33 cellular contexts compared by ENCODE assay signal in the genomic region with DNA sequence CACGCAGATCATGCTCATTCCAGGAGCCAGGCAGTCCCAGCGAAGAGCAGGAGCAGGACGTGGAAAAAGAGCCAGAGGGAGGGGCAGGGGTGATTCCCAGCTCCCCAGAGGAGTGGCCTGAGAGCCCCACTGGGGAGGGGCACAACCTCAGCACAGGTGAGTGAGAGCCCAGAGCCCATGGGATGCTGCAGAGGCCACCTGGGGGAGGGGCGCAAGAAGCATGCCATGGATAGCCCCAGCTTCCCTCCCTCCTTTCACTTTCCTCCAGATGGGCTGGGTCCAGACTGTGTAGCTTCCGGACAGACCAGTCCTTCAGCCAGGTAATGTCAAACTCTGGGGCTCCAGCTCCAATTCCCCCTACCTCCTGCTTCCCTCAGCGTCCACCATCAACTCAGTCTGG. TPM values are rescaled to one million over a fixed set of nuclear protein-coding genes. Genes with fewer than 3 reads are reported as not detected.
DNase-seq lines count a peak whose midpoint lies in the region; ATAC-seq, FAIRE-seq and TF ChIP-seq lines count a peak whose summit lies in the region.
"Had no signal": no experiment of that assay in that cellular context is flagged by ENCODE, and none has a peak within 500 bp of the region (broad histone marks: within the 10 kb centered on the region; RNA-seq: fewer than 3 reads in every experiment).

No MANE protein-coding gene starts in this region.

- POLR2A ChIA-PET in HepG2 (lab: Yijun Ruan, JAX), result no interaction called here

- no peak for TF ChIP-seq RAD21 in HepG2 (CRISPR knock-in tag; IDR thresholded peaks at IDR 0.05)

- DNase-seq in HepG2 (ENCODE audit: low spot score) (no peak), right lobe of liver (no peak), upper lobe of right lung (no peak)
- DNase-seq in activated T-helper 1 cell treated with anti-CD3 and anti-CD28 coated beads, Interleukin-12 subunit alpha, Interleukin-12 subunit beta, Interleukin-2, Interleukin-4 antibody, amounts not matched to agents 30 ng/mL and 10 ng/mL and 1 ng/mL, durations not matched to agents 14 hours and 24 hours and 36 hours (ENCODE audit: low spot score), result no peak
- DNase-seq: activated CD4-positive, alpha-beta T cell treated with anti-CD3 and anti-CD28 coated beads for 36 hours; activated CD8-positive, alpha-beta memory T cell treated with anti-CD3 and anti-CD28 coated beads for 24 hours; activated gamma-delta T cell; activated naive CD8-positive, alpha-beta T cell treated with anti-CD3 and anti-CD28 coated beads, Interleukin-2, amount 10 ng/mL, durations not matched to agents 7 days and 5 days; activated T-cell treated with anti-CD3 and anti-CD28 coated beads, Interleukin-2, amount 50 U/mL, for 1 hour; BE2C; colonic mucosa; DMS79 treated with DMSO at 0.1 percent for 48 hours; effector memory CD4-positive, alpha-beta T cell; heart left ventricle; KBM-7; MG63; NCI-H2081 treated with DMSO at 0.1 percent for 48 hours; NCI-H226; NCI-H69; SK-N-SH; stimulated activated CD4-positive, alpha-beta T cell treated with anti-CD3 and anti-CD28 coated beads, Interleukin-4, amount 100 ng/mL, for 4 hours had no signal

- no peaks in the 10 kb centered on the region for H4K20me1 ChIP-seq in HepG2 (ENCODE audit: insufficient read depth, low read length)

- no peaks in the 10 kb centered on the region for H3K9me3 ChIP-seq in HepG2 (ENCODE audit: low read length)
- no peaks in the 10 kb centered on the region for H3K9me3 ChIP-seq in right lobe of liver
- no peaks in the 10 kb centered on the region for H3K9me3 ChIP-seq in iPS-20b (ENCODE audit: insufficient read depth, low read depth, low read length)
- H3K9me3 ChIP-seq in upper lobe of right lung, result no peaks in the 10 kb centered on the region
- H3K9me3 ChIP-seq: ascending aorta, BE2C, colonic mucosa, heart left ventricle, MG63, SK-N-SH, upper lobe of left lung had no signal

- in situ Hi-C loops in HepG2 (cut with HindIII; ENCODE audit: extremely low pct_ligation_motif_present, low pct_unique_long_range_greater_than_20kb), result no loop called here

- no peak for FAIRE-seq in HepG2 (lab: Jason Lieb, UNC)
- FAIRE-seq: GM19239 had no signal

- no peaks in the 10 kb centered on the region for H3K9me3 Mint-ChIP-seq in activated T-helper 1 cell treated with anti-CD3 and anti-CD28 coated beads, Interleukin-12 subunit alpha, Interleukin-12 subunit beta, Interleukin-2, Interleukin-4 antibody, amounts not matched to agents 30 ng/mL and 10 ng/mL and 1 ng/mL, durations not matched to agents 14 hours and 24 hours and 36 hours
- H3K9me3 Mint-ChIP-seq: activated naive CD8-positive, alpha-beta T cell treated with anti-CD3 and anti-CD28 coated beads, Interleukin-2, amount 10 ng/mL, durations not matched to agents 7 days and 5 days had no signal

- no TSS peak for BruUV-seq in HepG2 (replicated peaks; lab: Mats Ljungman, UMichigan)

- H3K9ac ChIP-seq in HepG2 (ENCODE audit: insufficient read depth, low read depth, low read length), result no peak overlapping the region
- peak overlapping the region; percentile 20; the same call in 1 of the 2 replicates for H3K9ac ChIP-seq in iPS-20b (ENCODE audit: low read depth, low read length)
- H3K9ac ChIP-seq: SK-N-SH had no signal

- peak overlapping the region; percentile 43; the same call in 1 of the 2 replicates for H3K4me2 ChIP-seq in HepG2 (ENCODE audit: low read depth, low read length)
- H3K4me2 ChIP-seq: SK-N-SH had no signal

- WGBS in HepG2 (ENCODE audit: low lambda C conversion rate), result 14% methylated on average over 5 of the region's 6 CpGs
- 89% methylated on average over 1 of the region's 6 CpGs for WGBS in right lobe of liver (ENCODE audit: insufficient coverage, low coverage, low lambda C conversion rate, missing lambda C conversion rate)

- H2AFZ ChIP-seq in HepG2 (ENCODE audit: low read length), result no peak overlapping the region

- peaks cover 0 to 19% of the 10 kb centered on the region in 2 experiments; a peak in 3 of 5 replicates for H3K27me3 ChIP-seq in HepG2 (ENCODE audit: control insufficient read depth in 1 of 2, insufficient read depth in 2 of 2, low read length in 2 of 2)
- H3K27me3 ChIP-seq in right lobe of liver, result no peaks in the 10 kb centered on the region
- no peaks in the 10 kb centered on the region; the same call in 1 of the 2 replicates for H3K27me3 ChIP-seq in iPS-20b (ENCODE audit: insufficient read depth, low read length)
- H3K27me3 ChIP-seq in upper lobe of right lung, result no peaks in the 10 kb centered on the region
- H3K27me3 ChIP-seq: ascending aorta, BE2C, cardiac muscle cell, colonic mucosa, heart left ventricle, MG63, upper lobe of left lung had no signal

- H3K4me3 ChIP-seq in HepG2 (replicated peaks in 1 of 3; ENCODE audit: insufficient read depth in 1 of 3, low read depth in 2 of 3, low read length in 3 of 3) (peak overlapping the region in 1 of 3 experiments; percentile 30; a peak in 1 of 6 replicates), right lobe of liver (no peak overlapping the region), iPS-20b (ENCODE audit: low read length) (no peak overlapping the region), upper lobe of right lung (no peak overlapping the region)
- H3K4me3 ChIP-seq: ascending aorta, cardiac muscle cell, colonic mucosa, heart left ventricle, MG63, upper lobe of left lung had no signal

- intact Hi-C loops in HepG2 (cut with micrococcal nuclease; ENCODE audit: unreplicated experiment), result no loop called here
- intact Hi-C loops in right lobe of liver (cut with DNase I), result no loop called here
- intact Hi-C loops in upper lobe of right lung (cut with DNase I), result no loop called here
- intact Hi-C loops in activated T-helper 1 cell treated with anti-CD3 and anti-CD28 coated beads, Interleukin-12 subunit alpha, Interleukin-12 subunit beta, Interleukin-2, Interleukin-4 antibody, amounts not matched to agents 30 ng/mL and 10 ng/mL and 1 ng/mL, durations not matched to agents 14 hours and 24 hours and 36 hours (cut with micrococcal nuclease), result no loop called here

- TF ChIP-seq POLR2A in HepG2 (IDR thresholded peaks at IDR 0.05; ENCODE audit: insufficient read depth in 1 of 2, low read depth in 2 of 2, low read length in 2 of 2) (no peak), right lobe of liver (IDR thresholded peaks at IDR 0.05) (no peak)

- CTCF ChIA-PET in HepG2 (lab: Yijun Ruan, JAX; ENCODE audit: low intra/inter-chr PET ratio, low total read pairs), result no interaction called here

- H3K4me1 Mint-ChIP-seq in activated T-helper 1 cell treated with anti-CD3 and anti-CD28 coated beads, Interleukin-12 subunit alpha, Interleukin-12 subunit beta, Interleukin-2, Interleukin-4 antibody, amounts not matched to agents 30 ng/mL and 10 ng/mL and 1 ng/mL, durations not matched to agents 14 hours and 24 hours and 36 hours (ENCODE audit: low read depth), result no peaks in the 10 kb centered on the region

- H3K27ac Mint-ChIP-seq in activated T-helper 1 cell treated with anti-CD3 and anti-CD28 coated beads, Interleukin-12 subunit alpha, Interleukin-12 subunit beta, Interleukin-2, Interleukin-4 antibody, amounts not matched to agents 30 ng/mL and 10 ng/mL and 1 ng/mL, durations not matched to agents 14 hours and 24 hours and 36 hours, result no peak overlapping the region
- H3K27ac Mint-ChIP-seq: activated CD4-positive, alpha-beta T cell treated with anti-CD3 and anti-CD28 coated beads for 36 hours had no signal

- H3K36me3 ChIP-seq in HepG2 (replicated peaks in 1 of 2; ENCODE audit: control insufficient read depth in 1 of 2, insufficient read depth in 2 of 2, low read length in 2 of 2) (no peaks in the 10 kb centered on the region), right lobe of liver (no peaks in the 10 kb centered on the region), iPS-20b (ENCODE audit: insufficient read depth, low read depth, low read length) (no peaks in the 10 kb centered on the region), upper lobe of right lung (peaks cover 8% of the 10 kb centered on the region)
- H3K36me3 ChIP-seq: BE2C, cardiac muscle cell, colonic mucosa, MG63 had no signal

- H3K4me1 ChIP-seq in HepG2 (ENCODE audit: insufficient read depth, low read length), result peaks cover 28% of the 10 kb centered on the region
- no peaks in the 10 kb centered on the region for H3K4me1 ChIP-seq in right lobe of liver
- H3K4me1 ChIP-seq in iPS-20b (ENCODE audit: insufficient read depth, low read length), result peaks cover 10% of the 10 kb centered on the region; the same call in 1 of the 2 replicates
- H3K4me1 ChIP-seq in upper lobe of right lung, result no peaks in the 10 kb centered on the region
- H3K4me1 ChIP-seq: ascending aorta, BE2C, colonic mucosa, upper lobe of left lung had no signal

- H3K79me2 ChIP-seq in HepG2 (ENCODE audit: insufficient read depth, low read length), result no peaks in the 10 kb centered on the region

- H3K27me3 Mint-ChIP-seq in activated T-helper 1 cell treated with anti-CD3 and anti-CD28 coated beads, Interleukin-12 subunit alpha, Interleukin-12 subunit beta, Interleukin-2, Interleukin-4 antibody, amounts not matched to agents 30 ng/mL and 10 ng/mL and 1 ng/mL, durations not matched to agents 14 hours and 24 hours and 36 hours (ENCODE audit: insufficient read depth), result no peaks in the 10 kb centered on the region
- H3K27me3 Mint-ChIP-seq: activated CD4-positive, alpha-beta T cell treated with anti-CD3 and anti-CD28 coated beads for 36 hours; activated naive CD8-positive, alpha-beta T cell treated with anti-CD3 and anti-CD28 coated beads, Interleukin-2, amount 10 ng/mL, durations not matched to agents 7 days and 5 days; stimulated activated memory B cell treated with anti-CD40 and anti-IgM and Interleukin-4, amounts not matched to agents 10 μg/mL and 1 μg/mL and 100 μg/mL, for 72 hours had no signal

- peaks cover 14% of the 10 kb centered on the region for H3K36me3 Mint-ChIP-seq in activated T-helper 1 cell treated with anti-CD3 and anti-CD28 coated beads, Interleukin-12 subunit alpha, Interleukin-12 subunit beta, Interleukin-2, Interleukin-4 antibody, amounts not matched to agents 30 ng/mL and 10 ng/mL and 1 ng/mL, durations not matched to agents 14 hours and 24 hours and 36 hours (ENCODE audit: low read depth)

- no peak overlapping the region for H3K27ac ChIP-seq in HepG2 (ENCODE audit: extremely low read length, insufficient read depth, low read length)
- no peak overlapping the region for H3K27ac ChIP-seq in right lobe of liver
- H3K27ac ChIP-seq in iPS-20b (ENCODE audit: low read length), result no peak overlapping the region
- H3K27ac ChIP-seq in upper lobe of right lung, result no peak overlapping the region
- H3K27ac ChIP-seq: ascending aorta, cardiac muscle cell, colonic mucosa, heart left ventricle, RWPE1, upper lobe of left lung had no signal

- TF ChIP-seq EP300 in HepG2 (IDR thresholded peaks at IDR 0.05; ENCODE audit: low read depth in 2 of 2, low read length in 2 of 2) (no peak), HepG2 (CRISPR knock-in tag; IDR thresholded peaks at IDR 0.05; ENCODE audit: borderline replicate concordance) (no peak)

- no peak overlapping the region for H3K4me3 Mint-ChIP-seq in activated T-helper 1 cell treated with anti-CD3 and anti-CD28 coated beads, Interleukin-12 subunit alpha, Interleukin-12 subunit beta, Interleukin-2, Interleukin-4 antibody, amounts not matched to agents 30 ng/mL and 10 ng/mL and 1 ng/mL, durations not matched to agents 14 hours and 24 hours and 36 hours
- H3K4me3 Mint-ChIP-seq: activated CD4-positive, alpha-beta T cell treated with anti-CD3 and anti-CD28 coated beads for 36 hours; activated naive CD8-positive, alpha-beta T cell treated with anti-CD3 and anti-CD28 coated beads, Interleukin-2, amount 10 ng/mL, durations not matched to agents 7 days and 5 days; stimulated activated memory B cell treated with anti-CD40 and anti-IgM and Interleukin-4, amounts not matched to agents 10 μg/mL and 1 μg/mL and 100 μg/mL, for 72 hours had no signal

- peak; percentile 13; the same call in 2 of the 3 replicates for ATAC-seq in HepG2
- ATAC-seq in right lobe of liver, result no peak
- ATAC-seq in upper lobe of right lung, result peak; percentile 12
- no peak for ATAC-seq in HG03159 (IDR thresholded peaks at IDR 0.05; ENCODE audit: unreplicated experiment)
- ATAC-seq: activated CD4-positive, alpha-beta T cell treated with anti-CD3 and anti-CD28 coated beads for 36 hours; heart left ventricle; sciatic nerve; stimulated activated memory B cell treated with anti-CD40 and anti-IgM and Interleukin-4, amounts not matched to agents 10 μg/mL and 1 μg/mL and 100 μg/mL, for 72 hours had no signal

- TF ChIP-seq CTCF in HepG2 (CRISPR knock-in tag; IDR thresholded peaks at IDR 0.05) (no peak), right lobe of liver (IDR thresholded peaks at IDR 0.05) (no peak), upper lobe of right lung (IDR thresholded peaks at IDR 0.05) (no peak)

RNA-seq across cellular contexts. Expression of a gene that starts 6.2 kb away (rescaled TPM):
- total RNA-seq in HepG2 (2016; rRNA removed; fragmentation: Illumina TruSeq; extraction: Trizol) (not detected in 2 replicates), right lobe of liver (not detected), upper lobe of right lung (not detected)
- total RNA-seq in HepG2 (2016; cell fraction: cytosol; rRNA removed; fragmentation: Illumina TruSeq; extraction: Trizol; ENCODE audit: low read depth), result not detected in 2 replicates
- total RNA-seq in HepG2 (2016; cell fraction: insoluble cytoplasmic fraction; rRNA removed; fragmentation: Illumina TruSeq; extraction: Trizol), result not detected in 2 replicates
- not detected in 2 replicates for total RNA-seq in HepG2 (2016; cell fraction: membrane; rRNA removed; fragmentation: Illumina TruSeq; extraction: Trizol)
- total RNA-seq in HepG2 (2016; cell fraction: nucleus; rRNA removed; fragmentation: Illumina TruSeq; extraction: Trizol), result not detected in 2 replicates
- 0.04 TPM in 1 of 2 replicates, not detected in the other for polyA plus RNA-seq in HepG2 (2011; rRNA removed)
- not detected in 2 replicates for polyA plus RNA-seq in HepG2 (2011; cell fraction: cytosol; rRNA removed)
- not detected in 2 replicates for polyA plus RNA-seq in HepG2 (2011; cell fraction: nucleus; rRNA removed)
- not detected in 2 replicates for polyA plus RNA-seq in HepG2 (2012)
- polyA plus RNA-seq in HepG2 (2016; cell fraction: cytosol; fragmentation: Illumina TruSeq; extraction: Trizol; ENCODE audit: low read depth), result not detected in 2 replicates
- polyA plus RNA-seq in HepG2 (2016; cell fraction: insoluble cytoplasmic fraction; fragmentation: Illumina TruSeq; extraction: Trizol; ENCODE audit: low read depth), result not detected in 2 replicates
- polyA plus RNA-seq in HepG2 (2016; cell fraction: membrane; fragmentation: Illumina TruSeq; extraction: Trizol; ENCODE audit: low read depth), result not detected in 2 replicates
- not detected in 2 replicates for polyA plus RNA-seq in HepG2 (2016; cell fraction: nucleus; fragmentation: Illumina TruSeq; extraction: Trizol; ENCODE audit: insufficient read depth, low read depth)
- not detected in 2 replicates for polyA minus RNA-seq in HepG2 (2011; rRNA and poly(A)+ RNA removed; ENCODE audit: low replicate concordance)
- polyA minus RNA-seq in HepG2 (2011; cell fraction: cytosol; rRNA and poly(A)+ RNA removed), result not detected in 2 replicates
- not detected in 2 replicates for polyA minus RNA-seq in HepG2 (2011; cell fraction: nucleus; rRNA and poly(A)+ RNA removed)
- not detected in 2 replicates for total RNA-seq in activated T-helper 1 cell treated with anti-CD3 and anti-CD28 coated beads, Interleukin-12 subunit alpha, Interleukin-12 subunit beta, Interleukin-2, Interleukin-4 antibody, amounts not matched to agents 30 ng/mL and 10 ng/mL and 1 ng/mL, durations not matched to agents 14 hours and 24 hours and 36 hours
- total RNA-seq: activated CD4-positive, alpha-beta T cell treated with anti-CD3 and anti-CD28 coated beads for 36 hours; activated naive CD8-positive, alpha-beta T cell treated with anti-CD3 and anti-CD28 coated beads, Interleukin-2, amount 10 ng/mL, durations not matched to agents 7 days and 5 days; ascending aorta; cardiac muscle cell; colonic mucosa; epithelial cell of proximal tubule; heart left ventricle; HT1080; sciatic nerve; T-helper 2 cell treated with Interferon-gamma antibody and Interleukin-4, amounts not matched to agents 100 ng/mL and 5 ng/mL, for 36 hours; upper lobe of left lung had no signal
- polyA plus RNA-seq: heart left ventricle, SK-N-SH had no signal

RNA-seq across cellular contexts. Expression of a gene that starts 13.0 kb away (rescaled TPM):
- total RNA-seq in HepG2 (2016; rRNA removed; fragmentation: Illumina TruSeq; extraction: Trizol), result 82.2 and 103 TPM in 2 replicates
- total RNA-seq in HepG2 (2016; cell fraction: cytosol; rRNA removed; fragmentation: Illumina TruSeq; extraction: Trizol; ENCODE audit: low read depth), result 40.9 and 52.7 TPM in 2 replicates
- total RNA-seq in HepG2 (2016; cell fraction: insoluble cytoplasmic fraction; rRNA removed; fragmentation: Illumina TruSeq; extraction: Trizol), result 87.8 and 108 TPM in 2 replicates
- total RNA-seq in HepG2 (2016; cell fraction: membrane; rRNA removed; fragmentation: Illumina TruSeq; extraction: Trizol), result 48.0 and 65.2 TPM in 2 replicates
- 27.4 and 31.3 TPM in 2 replicates for total RNA-seq in HepG2 (2016; cell fraction: nucleus; rRNA removed; fragmentation: Illumina TruSeq; extraction: Trizol)
- polyA plus RNA-seq in HepG2 (2011; rRNA removed), result 56.3 and 67.8 TPM in 2 replicates
- polyA plus RNA-seq in HepG2 (2011; cell fraction: cytosol; rRNA removed), result 81.8 and 94.3 TPM in 2 replicates
- polyA plus RNA-seq in HepG2 (2011; cell fraction: nucleus; rRNA removed), result 18.2 and 20.2 TPM in 2 replicates
- polyA plus RNA-seq in HepG2 (2012), result 46.7 and 55.3 TPM in 2 replicates
- polyA plus RNA-seq in HepG2 (2016; cell fraction: cytosol; fragmentation: Illumina TruSeq; extraction: Trizol; ENCODE audit: low read depth), result 53.7 and 66.6 TPM in 2 replicates
- 106 and 130 TPM in 2 replicates for polyA plus RNA-seq in HepG2 (2016; cell fraction: insoluble cytoplasmic fraction; fragmentation: Illumina TruSeq; extraction: Trizol; ENCODE audit: low read depth)
- 52.5 and 68.9 TPM in 2 replicates for polyA plus RNA-seq in HepG2 (2016; cell fraction: membrane; fragmentation: Illumina TruSeq; extraction: Trizol; ENCODE audit: low read depth)
- 53.7 and 58.9 TPM in 2 replicates for polyA plus RNA-seq in HepG2 (2016; cell fraction: nucleus; fragmentation: Illumina TruSeq; extraction: Trizol; ENCODE audit: insufficient read depth, low read depth)
- 28.3 and 58.4 TPM in 2 replicates for polyA minus RNA-seq in HepG2 (2011; rRNA and poly(A)+ RNA removed; ENCODE audit: low replicate concordance)
- 7.7 and 8.8 TPM in 2 replicates for polyA minus RNA-seq in HepG2 (2011; cell fraction: cytosol; rRNA and poly(A)+ RNA removed)
- 11.8 and 13.6 TPM in 2 replicates for polyA minus RNA-seq in HepG2 (2011; cell fraction: nucleus; rRNA and poly(A)+ RNA removed)
- 10 to 100 TPM; 19.6 to 48.5 (median 39.0) TPM for total RNA-seq in right lobe of liver
- total RNA-seq in upper lobe of right lung, result 34.7 TPM
- 98.2 and 99.6 TPM in 2 replicates for total RNA-seq in activated T-helper 1 cell treated with anti-CD3 and anti-CD28 coated beads, Interleukin-12 subunit alpha, Interleukin-12 subunit beta, Interleukin-2, Interleukin-4 antibody, amounts not matched to agents 30 ng/mL and 10 ng/mL and 1 ng/mL, durations not matched to agents 14 hours and 24 hours and 36 hours
- total RNA-seq: ascending aorta had no signal

RNA-seq across cellular contexts. Expression of a gene that starts 23.9 kb away (rescaled TPM):
- total RNA-seq in HepG2 (2016; rRNA removed; fragmentation: Illumina TruSeq; extraction: Trizol) (30.3 and 37.6 TPM in 2 replicates), right lobe of liver (100 to 1,000 TPM in 1 of 6 experiments, 10 to 100 TPM in 5; 36.6 to 124 (median 58.6) TPM), upper lobe of right lung (120 TPM)
- total RNA-seq in HepG2 (2016; cell fraction: cytosol; rRNA removed; fragmentation: Illumina TruSeq; extraction: Trizol; ENCODE audit: low read depth), result 17.4 and 20.5 TPM in 2 replicates
- 27.8 and 37.8 TPM in 2 replicates for total RNA-seq in HepG2 (2016; cell fraction: insoluble cytoplasmic fraction; rRNA removed; fragmentation: Illumina TruSeq; extraction: Trizol)
- 26.3 and 29.3 TPM in 2 replicates for total RNA-seq in HepG2 (2016; cell fraction: membrane; rRNA removed; fragmentation: Illumina TruSeq; extraction: Trizol)
- total RNA-seq in HepG2 (2016; cell fraction: nucleus; rRNA removed; fragmentation: Illumina TruSeq; extraction: Trizol), result 9.1 and 12.2 TPM in 2 replicates
- polyA plus RNA-seq in HepG2 (2011; rRNA removed), result 30.4 and 38.3 TPM in 2 replicates
- 42.3 and 44.9 TPM in 2 replicates for polyA plus RNA-seq in HepG2 (2011; cell fraction: cytosol; rRNA removed)
- polyA plus RNA-seq in HepG2 (2011; cell fraction: nucleus; rRNA removed), result 12.0 and 15.7 TPM in 2 replicates
- polyA plus RNA-seq in HepG2 (2012), result 27.5 and 35.0 TPM in 2 replicates
- 27.4 and 32.1 TPM in 2 replicates for polyA plus RNA-seq in HepG2 (2016; cell fraction: cytosol; fragmentation: Illumina TruSeq; extraction: Trizol; ENCODE audit: low read depth)
- 54.7 and 56.6 TPM in 2 replicates for polyA plus RNA-seq in HepG2 (2016; cell fraction: insoluble cytoplasmic fraction; fragmentation: Illumina TruSeq; extraction: Trizol; ENCODE audit: low read depth)
- polyA plus RNA-seq in HepG2 (2016; cell fraction: membrane; fragmentation: Illumina TruSeq; extraction: Trizol; ENCODE audit: low read depth), result 33.1 and 34.4 TPM in 2 replicates
- 19.0 and 19.8 TPM in 2 replicates for polyA plus RNA-seq in HepG2 (2016; cell fraction: nucleus; fragmentation: Illumina TruSeq; extraction: Trizol; ENCODE audit: insufficient read depth, low read depth)
- polyA minus RNA-seq in HepG2 (2011; rRNA and poly(A)+ RNA removed; ENCODE audit: low replicate concordance), result 2.5 and 57.1 TPM in 2 replicates
- polyA minus RNA-seq in HepG2 (2011; cell fraction: cytosol; rRNA and poly(A)+ RNA removed), result 10.2 and 16.3 TPM in 2 replicates
- 3.5 and 6.6 TPM in 2 replicates for polyA minus RNA-seq in HepG2 (2011; cell fraction: nucleus; rRNA and poly(A)+ RNA removed)
- 155 and 163 TPM in 2 replicates for total RNA-seq in activated T-helper 1 cell treated with anti-CD3 and anti-CD28 coated beads, Interleukin-12 subunit alpha, Interleukin-12 subunit beta, Interleukin-2, Interleukin-4 antibody, amounts not matched to agents 30 ng/mL and 10 ng/mL and 1 ng/mL, durations not matched to agents 14 hours and 24 hours and 36 hours

RNA-seq across cellular contexts. Expression of a gene that starts 28.1 kb away (rescaled TPM):
- total RNA-seq in HepG2 (2016; rRNA removed; fragmentation: Illumina TruSeq; extraction: Trizol), result 40.0 and 72.3 TPM in 2 replicates
- 44.5 and 47.1 TPM in 2 replicates for total RNA-seq in HepG2 (2016; cell fraction: cytosol; rRNA removed; fragmentation: Illumina TruSeq; extraction: Trizol; ENCODE audit: low read depth)
- 32.3 and 72.1 TPM in 2 replicates for total RNA-seq in HepG2 (2016; cell fraction: insoluble cytoplasmic fraction; rRNA removed; fragmentation: Illumina TruSeq; extraction: Trizol)
- total RNA-seq in HepG2 (2016; cell fraction: membrane; rRNA removed; fragmentation: Illumina TruSeq; extraction: Trizol), result 63.3 and 69.6 TPM in 2 replicates
- 64.1 and 81.7 TPM in 2 replicates for total RNA-seq in HepG2 (2016; cell fraction: nucleus; rRNA removed; fragmentation: Illumina TruSeq; extraction: Trizol)
- 87.6 and 124 TPM in 2 replicates for polyA plus RNA-seq in HepG2 (2011; rRNA removed)
- 96.8 and 105 TPM in 2 replicates for polyA plus RNA-seq in HepG2 (2011; cell fraction: cytosol; rRNA removed)
- polyA plus RNA-seq in HepG2 (2011; cell fraction: nucleus; rRNA removed), result 190 and 210 TPM in 2 replicates
- polyA plus RNA-seq in HepG2 (2012), result 61.9 and 91.6 TPM in 2 replicates
- polyA plus RNA-seq in HepG2 (2016; cell fraction: cytosol; fragmentation: Illumina TruSeq; extraction: Trizol; ENCODE audit: low read depth), result 41.6 and 44.0 TPM in 2 replicates
- polyA plus RNA-seq in HepG2 (2016; cell fraction: insoluble cytoplasmic fraction; fragmentation: Illumina TruSeq; extraction: Trizol; ENCODE audit: low read depth), result 33.2 and 41.2 TPM in 2 replicates
- polyA plus RNA-seq in HepG2 (2016; cell fraction: membrane; fragmentation: Illumina TruSeq; extraction: Trizol; ENCODE audit: low read depth), result 58.0 and 63.5 TPM in 2 replicates
- polyA plus RNA-seq in HepG2 (2016; cell fraction: nucleus; fragmentation: Illumina TruSeq; extraction: Trizol; ENCODE audit: insufficient read depth, low read depth), result 111 TPM in 2 replicates
- 1.5 and 247 TPM in 2 replicates for polyA minus RNA-seq in HepG2 (2011; rRNA and poly(A)+ RNA removed; ENCODE audit: low replicate concordance)
- polyA minus RNA-seq in HepG2 (2011; cell fraction: cytosol; rRNA and poly(A)+ RNA removed), result 58.2 and 68.6 TPM in 2 replicates
- polyA minus RNA-seq in HepG2 (2011; cell fraction: nucleus; rRNA and poly(A)+ RNA removed), result 75.4 and 86.5 TPM in 2 replicates
- total RNA-seq in right lobe of liver, result 100 to 1,000 TPM in 3 of 6 experiments, 10 to 100 TPM in 3; 38.9 to 173 (median 106) TPM
- total RNA-seq in upper lobe of right lung, result 12.4 TPM
- 29.1 and 30.3 TPM in 2 replicates for total RNA-seq in activated T-helper 1 cell treated with anti-CD3 and anti-CD28 coated beads, Interleukin-12 subunit alpha, Interleukin-12 subunit beta, Interleukin-2, Interleukin-4 antibody, amounts not matched to agents 30 ng/mL and 10 ng/mL and 1 ng/mL, durations not matched to agents 14 hours and 24 hours and 36 hours

RNA-seq across cellular contexts. Expression of a gene that starts 53.9 kb away (rescaled TPM):
- 1.6 and 2.0 TPM in 2 replicates for total RNA-seq in HepG2 (2016; rRNA removed; fragmentation: Illumina TruSeq; extraction: Trizol)
- total RNA-seq in HepG2 (2016; cell fraction: cytosol; rRNA removed; fragmentation: Illumina TruSeq; extraction: Trizol; ENCODE audit: low read depth), result 0.71 TPM in 2 replicates
- 1.5 and 1.9 TPM in 2 replicates for total RNA-seq in HepG2 (2016; cell fraction: insoluble cytoplasmic fraction; rRNA removed; fragmentation: Illumina TruSeq; extraction: Trizol)
- total RNA-seq in HepG2 (2016; cell fraction: membrane; rRNA removed; fragmentation: Illumina TruSeq; extraction: Trizol), result 0.87 and 1.2 TPM in 2 replicates
- 3.8 and 5.3 TPM in 2 replicates for total RNA-seq in HepG2 (2016; cell fraction: nucleus; rRNA removed; fragmentation: Illumina TruSeq; extraction: Trizol)
- polyA plus RNA-seq in HepG2 (2011; rRNA removed), result 10.4 and 23.3 TPM in 2 replicates
- 10.6 and 20.0 TPM in 2 replicates for polyA plus RNA-seq in HepG2 (2011; cell fraction: cytosol; rRNA removed)
- 13.7 and 21.4 TPM in 2 replicates for polyA plus RNA-seq in HepG2 (2011; cell fraction: nucleus; rRNA removed)
- polyA plus RNA-seq in HepG2 (2012), result 10.2 and 20.7 TPM in 2 replicates
- polyA plus RNA-seq in HepG2 (2016; cell fraction: cytosol; fragmentation: Illumina TruSeq; extraction: Trizol; ENCODE audit: low read depth), result 2.0 and 2.4 TPM in 2 replicates
- polyA plus RNA-seq in HepG2 (2016; cell fraction: insoluble cytoplasmic fraction; fragmentation: Illumina TruSeq; extraction: Trizol; ENCODE audit: low read depth), result 5.1 and 5.2 TPM in 2 replicates
- polyA plus RNA-seq in HepG2 (2016; cell fraction: membrane; fragmentation: Illumina TruSeq; extraction: Trizol; ENCODE audit: low read depth), result 2.1 and 3.4 TPM in 2 replicates
- 15.9 and 17.7 TPM in 2 replicates for polyA plus RNA-seq in HepG2 (2016; cell fraction: nucleus; fragmentation: Illumina TruSeq; extraction: Trizol; ENCODE audit: insufficient read depth, low read depth)
- 8.2 TPM in 1 of 2 replicates, not detected in the other for polyA minus RNA-seq in HepG2 (2011; rRNA and poly(A)+ RNA removed; ENCODE audit: low replicate concordance)
- polyA minus RNA-seq in HepG2 (2011; cell fraction: cytosol; rRNA and poly(A)+ RNA removed), result 4.2 and 11.2 TPM in 2 replicates
- polyA minus RNA-seq in HepG2 (2011; cell fraction: nucleus; rRNA and poly(A)+ RNA removed), result 2.2 and 7.8 TPM in 2 replicates
- total RNA-seq in right lobe of liver, result 1,000 to 10,000 TPM; 1,903 to 2,571 (median 2,194) TPM
- total RNA-seq in upper lobe of right lung, result 490 TPM
- not detected in 2 replicates for total RNA-seq in activated T-helper 1 cell treated with anti-CD3 and anti-CD28 coated beads, Interleukin-12 subunit alpha, Interleukin-12 subunit beta, Interleukin-2, Interleukin-4 antibody, amounts not matched to agents 30 ng/mL and 10 ng/mL and 1 ng/mL, durations not matched to agents 14 hours and 24 hours and 36 hours
- total RNA-seq: HT1080; T-helper 2 cell treated with Interferon-gamma antibody and Interleukin-4, amounts not matched to agents 100 ng/mL and 5 ng/mL, for 36 hours had no signal

Comparison
In these comparisons a context has a peak if more than half of its experiments do, and no peak if none do; other contexts are left out.
1. ATAC-seq: peak in HepG2 (single experiment) and upper lobe of right lung (single experiment); none in right lobe of liver (0 of 4) and HG03159 (single experiment).